Comparison of ENCODE assay signal across 1 cellular context in the genomic region with DNA sequence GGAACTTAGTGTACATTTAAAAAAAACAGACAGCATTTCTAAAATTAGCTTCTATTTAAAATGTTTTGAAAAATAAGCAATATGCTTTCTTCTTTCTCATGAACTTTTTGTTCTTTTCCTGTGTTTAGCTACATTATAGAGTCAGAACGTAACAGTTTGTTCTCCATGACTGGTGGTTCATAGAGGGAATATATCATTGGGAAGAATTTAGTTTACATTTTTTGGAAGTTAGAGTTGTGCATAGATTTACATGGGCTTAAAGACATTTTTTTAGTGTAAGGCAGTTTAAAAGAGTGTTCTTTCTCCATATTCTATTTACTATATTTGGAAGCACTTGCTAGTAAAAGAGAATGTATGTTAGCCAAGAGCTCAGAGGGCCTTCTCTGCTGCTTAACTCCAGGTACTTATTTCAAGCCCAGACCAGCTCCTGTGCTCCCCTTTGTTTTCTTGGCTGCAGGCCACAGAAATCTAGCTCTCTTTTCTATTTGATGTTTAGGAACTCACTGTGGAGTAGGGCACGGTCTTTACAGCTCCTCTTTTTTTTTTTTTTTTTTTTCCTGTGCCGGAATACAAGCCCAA.
TF ChIP-seq lines count a peak whose summit lies in the region.

No MANE protein-coding gene starts in this region.

TF ChIP-seq in HEK293, 187 proteins besides CTCF, POLR2A, EP300 and RAD21 (continued from another document):
- TF ChIP-seq ZNF600 (tag by site-specific recombination; IDR thresholded peaks at IDR 0.05) = peak; percentile 23; the same call in 1 of the 2 replicates
TF ChIP-seq in HEK293: peak in this region for 1.
